34 cellular contexts compared by ENCODE assay signal in the genomic region with DNA sequence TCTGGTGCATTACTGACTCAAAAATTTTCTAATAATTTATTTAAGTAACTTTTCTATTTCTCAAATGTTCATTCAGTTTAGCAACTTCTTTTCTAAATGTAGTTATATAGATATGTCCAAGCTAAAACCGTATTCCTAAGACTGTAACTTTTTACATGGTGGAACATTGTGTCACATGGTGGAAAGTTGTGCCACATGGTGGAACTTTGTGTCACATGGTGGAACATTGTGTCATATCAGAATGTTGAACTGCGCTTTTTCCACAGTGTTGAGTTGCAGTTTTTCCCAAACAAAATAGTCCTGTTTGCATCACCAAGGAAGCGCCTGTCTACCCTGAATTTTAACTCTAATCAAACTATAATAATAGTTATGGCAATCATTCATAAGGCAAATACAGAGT.
"Had no signal": no experiment of that assay in that cellular context is flagged by ENCODE, and none has a peak within 500 bp of the region (broad histone marks: within the 10 kb centered on the region; RNA-seq: fewer than 3 reads in every experiment).

No MANE protein-coding gene starts in this region.

- DNase-seq: Karpas-422, Kasumi-1, MG63, MM.1S, MV-4-11, NCI-H1048, NCI-H1092, NCI-H1092 treated with DMSO at 0.1 percent for 48 hours, NCI-H1105, NCI-H1105 treated with DMSO at 0.1 percent for 48 hours, NCI-H1417, NCI-H1417 treated with DMSO at 0.1 percent for 48 hours, NCI-H1436, NCI-H1436 treated with DMSO at 0.1 percent for 48 hours, NCI-H146, NCI-H1694, NCI-H1694 treated with DMSO at 0.1 percent for 48 hours, NCI-H187, NCI-H187 treated with DMSO at 0.1 percent for 48 hours, NCI-H1930, NCI-H2029, NCI-H2029 treated with DMSO at 0.1 percent for 48 hours, NCI-H2081, NCI-H2081 treated with DMSO at 0.1 percent for 48 hours, NCI-H2107, NCI-H2171, NCI-H2171 treated with DMSO at 0.1 percent for 48 hours, NCI-H2227 treated with DMSO at 0.1 percent for 48 hours, NCI-H226, NCI-H345, NCI-H446, NCI-H446 treated with DMSO at 0.1 percent for 48 hours, NCI-H510A, NCI-H510A treated with DMSO at 0.1 percent for 48 hours had no signal

- H3K36me3 ChIP-seq: MG63 had no signal

- H3K9me3 ChIP-seq: MG63 had no signal

- H3K4me3 ChIP-seq: MG63 had no signal

- H3K27me3 ChIP-seq: MG63 had no signal
